ENCODE assay signal across 17 cellular contexts in genomic region chr3:152230367-152230766, GRCh38. TPM values are rescaled to one million over a fixed set of nuclear protein-coding genes. Genes with fewer than 3 reads are reported as not detected.
DNase-seq lines count a peak whose midpoint lies in the region; ATAC-seq and TF ChIP-seq lines count a peak whose summit lies in the region.
"Had no signal": no experiment of that assay in that cellular context is flagged by ENCODE, and none has a peak within 500 bp of the region (broad histone marks: within the 10 kb centered on the region; RNA-seq: fewer than 3 reads in every experiment).

No MANE protein-coding gene starts in this region.

- H2AK5ac ChIP-seq in IMR-90 (ENCODE audit: low read depth, low read length), result no peak overlapping the region

- no peak overlapping the region for H2AK9ac ChIP-seq in IMR-90 (replicated peaks; ENCODE audit: low read depth, low read length, poor library complexity)

- H2BK15ac ChIP-seq in IMR-90 (ENCODE audit: low read depth, low read length), result no peak overlapping the region

- H3K36me3 ChIP-seq in IMR-90 (ENCODE audit: control insufficient read depth, insufficient read depth, low read length), result no peaks in the 10 kb centered on the region
- H3K36me3 ChIP-seq in naive thymus-derived CD4-positive, alpha-beta T cell (ENCODE audit: control insufficient read depth in 2 of 3, insufficient read depth in 3 of 3, low read length in 3 of 3), result no peaks in the 10 kb centered on the region

- H3K4me3 Mint-ChIP-seq in activated T-cell treated with anti-CD3 and anti-CD28 coated beads, Interleukin-2, amount 50 U/mL, for 72 hours, result peak overlapping the region; percentile 63 to 73
- no peak overlapping the region for H3K4me3 Mint-ChIP-seq in activated T-cell treated with anti-CD3 and anti-CD28 coated beads, Interleukin-2, amount 50 U/mL, for 4 hours
- H3K4me3 Mint-ChIP-seq in activated naive CD8-positive, alpha-beta T cell treated with anti-CD3 and anti-CD28 coated beads, Interleukin-2, amount 50 U/mL, for 24 hours, result peak overlapping the region; percentile 51
- peak overlapping the region; percentile 19 to 74 (median 72) for H3K4me3 Mint-ChIP-seq in naive thymus-derived CD4-positive, alpha-beta T cell

- CTCF ChIA-PET in IMR-90 (lab: Yijun Ruan, JAX), result no interaction called here
- CTCF ChIA-PET in naive thymus-derived CD4-positive, alpha-beta T cell (lab: Charles Lee), result interaction anchor here (0.9 to 1.2 kb wide), 2 partner anchors 17 to 21 kb away, joined by 3 read pairs; no protein-coding TSS in a partner anchor

- no peak overlapping the region for H3K4ac ChIP-seq in IMR-90 (ENCODE audit: low read depth, low read length)

- no peak overlapping the region for H3K27ac ChIP-seq in IMR-90 (ENCODE audit: insufficient read depth, low read length)
- no peak overlapping the region for H3K27ac ChIP-seq in naive thymus-derived CD4-positive, alpha-beta T cell (ENCODE audit: low read depth, low read length)
- H3K27ac ChIP-seq: A549 had no signal

- 0 out of 2 replicates have a peak, but pooled peaks cover 2% of the 10 kb centered on the region for H3K4me1 ChIP-seq in IMR-90 (ENCODE audit: control insufficient read depth, insufficient read depth, low read length)
- peaks cover 0 to 33% of the 10 kb centered on the region in 2 donors for H3K4me1 ChIP-seq in naive thymus-derived CD4-positive, alpha-beta T cell (ENCODE audit: control insufficient read depth in 2 of 2, insufficient read depth in 2 of 2, low read length in 2 of 2)

- H3K56ac ChIP-seq in IMR-90 (ENCODE audit: extremely low read depth, insufficient read depth, low read length), result no peak overlapping the region

- no peak overlapping the region for H4K5ac ChIP-seq in IMR-90 (ENCODE audit: low read depth, low read length)

- H3K9me3 Mint-ChIP-seq in activated T-cell treated with anti-CD3 and anti-CD28 coated beads, Interleukin-2, amount 50 U/mL, for 72 hours, result peaks cover 0 to 1% of the 10 kb centered on the region in 2 donors
- H3K9me3 Mint-ChIP-seq in activated T-cell treated with anti-CD3 and anti-CD28 coated beads, Interleukin-2, amount 50 U/mL, for 4 hours, result no peaks in the 10 kb centered on the region
- H3K9me3 Mint-ChIP-seq in activated naive CD8-positive, alpha-beta T cell treated with anti-CD3 and anti-CD28 coated beads, Interleukin-2, amount 50 U/mL, for 24 hours, result no peaks in the 10 kb centered on the region
- H3K9me3 Mint-ChIP-seq in naive thymus-derived CD4-positive, alpha-beta T cell, result peaks cover 0 to 9% (median 0%) of the 10 kb centered on the region in 11 donors
- H3K9me3 Mint-ChIP-seq: CD8-positive, alpha-beta memory T cell had no signal

- no peaks in the 10 kb centered on the region for H3K9me3 ChIP-seq in IMR-90 (ENCODE audit: control insufficient read depth, insufficient read depth, low read length)
- no peaks in the 10 kb centered on the region for H3K9me3 ChIP-seq in naive thymus-derived CD4-positive, alpha-beta T cell (ENCODE audit: control insufficient read depth in 2 of 3, low read length in 3 of 3)
- H3K9me3 ChIP-seq: A549 had no signal

- H4K91ac ChIP-seq in IMR-90 (ENCODE audit: insufficient read depth, low read depth, low read length), result no peak overlapping the region

- POLR2A ChIA-PET in IMR-90 (lab: Charles Lee; ENCODE audit: unreplicated experiment), result no interaction called here
- POLR2A ChIA-PET in naive thymus-derived CD4-positive, alpha-beta T cell (lab: Charles Lee), result interaction anchor here (0.6 to 5.0 kb wide), 9 partner anchors 8 to 47 kb away, joined by 3 to 57 read pairs (median 3); no protein-coding TSS in a partner anchor

- no peaks in the 10 kb centered on the region for H4K20me1 ChIP-seq in IMR-90 (ENCODE audit: insufficient read depth, low read length)

- intact Hi-C loops in IMR-90 (cut with micrococcal nuclease), result no loop called here
- intact Hi-C loops in naive thymus-derived CD4-positive, alpha-beta T cell (cut with micrococcal nuclease), result loop anchor here in 1 of 2 donors (2.0 kb wide), 1 partner anchor 14 kb away; no protein-coding TSS in a partner anchor
- intact Hi-C loops in posterior vena cava (cut with DNase I), result no loop called here

- no peak overlapping the region for H2BK20ac ChIP-seq in IMR-90 (ENCODE audit: low read depth, low read length)

- no peak overlapping the region for H3K23ac ChIP-seq in IMR-90 (ENCODE audit: low read depth, low read length)

- dilution Hi-C loops in IMR-90 (cut with HindIII; ENCODE audit: low sequenced_read_pairs, unreplicated experiment), result no loop called here

- TF ChIP-seq RAD21 in IMR-90 (IDR thresholded peaks at IDR 0.05; ENCODE audit: low read length), result no peak

- no peak for TF ChIP-seq POLR2A in IMR-90 (IDR thresholded peaks at IDR 0.05; ENCODE audit: low read depth, low read length)

- DNase-seq in activated T-cell treated with anti-CD3 and anti-CD28 coated beads, Interleukin-2, amount 50 U/mL, for 72 hours, result no peak
- DNase-seq in activated T-cell treated with anti-CD3 and anti-CD28 coated beads, Interleukin-2, amount 50 U/mL, for 4 hours, result no peak
- DNase-seq in IMR-90 (no peak), posterior vena cava (ENCODE audit: low spot score) (no peak), omental fat pad (ENCODE audit: low spot score) (no peak)
- DNase-seq in activated naive CD8-positive, alpha-beta T cell treated with anti-CD3 and anti-CD28 coated beads, Interleukin-2, amount 50 U/mL, for 24 hours, result no peak
- DNase-seq in naive thymus-derived CD4-positive, alpha-beta T cell, result no peak
- DNase-seq: CD8-positive, alpha-beta memory T cell; GOT3; NCI-H1694 treated with DMSO at 0.1 percent for 48 hours; NCI-H2227 treated with DMSO at 0.1 percent for 48 hours; NCI-H510A treated with DMSO at 0.1 percent for 48 hours; NCI-H774; SHP77 had no signal

- H3K36me3 Mint-ChIP-seq in activated T-cell treated with anti-CD3 and anti-CD28 coated beads, Interleukin-2, amount 50 U/mL, for 72 hours (ENCODE audit: insufficient read depth in 2 of 2), result no peaks in the 10 kb centered on the region
- peaks cover 2% of the 10 kb centered on the region for H3K36me3 Mint-ChIP-seq in activated T-cell treated with anti-CD3 and anti-CD28 coated beads, Interleukin-2, amount 50 U/mL, for 4 hours (ENCODE audit: insufficient read depth)
- no peaks in the 10 kb centered on the region for H3K36me3 Mint-ChIP-seq in activated naive CD8-positive, alpha-beta T cell treated with anti-CD3 and anti-CD28 coated beads, Interleukin-2, amount 50 U/mL, for 24 hours (ENCODE audit: low read depth)
- H3K36me3 Mint-ChIP-seq in naive thymus-derived CD4-positive, alpha-beta T cell, result peaks cover 0 to 11% (median 0%) of the 10 kb centered on the region in 5 donors

- no peak for ATAC-seq in activated T-cell treated with anti-CD3 and anti-CD28 coated beads, Interleukin-2, amount 50 U/mL, for 72 hours (replicated peaks in 1 of 2)
- ATAC-seq in activated T-cell treated with anti-CD3 and anti-CD28 coated beads, Interleukin-2, amount 50 U/mL, for 4 hours, result no peak
- ATAC-seq in IMR-90 (ENCODE audit: low read depth) (no peak), GM18867 (IDR thresholded peaks at IDR 0.05; ENCODE audit: unreplicated experiment) (no peak), omental fat pad (ENCODE audit: low FRiP score) (no peak)
- no peak for ATAC-seq in activated naive CD8-positive, alpha-beta T cell treated with anti-CD3 and anti-CD28 coated beads, Interleukin-2, amount 50 U/mL, for 24 hours
- no peak for ATAC-seq in naive thymus-derived CD4-positive, alpha-beta T cell
- ATAC-seq: A549, HCT116 had no signal

- no peaks in the 10 kb centered on the region for H3K9me1 ChIP-seq in IMR-90 (ENCODE audit: insufficient read depth, low read length)

- in situ Hi-C loops in IMR-90 (cut with MboI; ENCODE audit: low sequenced_read_pairs), result no loop called here

- no peak overlapping the region for H2AFZ ChIP-seq in IMR-90 (replicated peaks; ENCODE audit: low read length, poor library complexity)

- H3K4me1 Mint-ChIP-seq in activated T-cell treated with anti-CD3 and anti-CD28 coated beads, Interleukin-2, amount 50 U/mL, for 72 hours (ENCODE audit: low read depth), result peaks cover 74% of the 10 kb centered on the region
- peaks cover 59% of the 10 kb centered on the region for H3K4me1 Mint-ChIP-seq in activated T-cell treated with anti-CD3 and anti-CD28 coated beads, Interleukin-2, amount 50 U/mL, for 4 hours (ENCODE audit: low read depth)
- peaks cover 67% of the 10 kb centered on the region for H3K4me1 Mint-ChIP-seq in activated naive CD8-positive, alpha-beta T cell treated with anti-CD3 and anti-CD28 coated beads, Interleukin-2, amount 50 U/mL, for 24 hours
- H3K4me1 Mint-ChIP-seq in naive thymus-derived CD4-positive, alpha-beta T cell, result peaks cover 30 to 83% (median 71%) of the 10 kb centered on the region in 7 donors

- no peak overlapping the region for H2BK5ac ChIP-seq in IMR-90 (ENCODE audit: low read depth, low read length, poor library complexity, severe bottlenecking)

- H3K18ac ChIP-seq in IMR-90 (ENCODE audit: low read depth, low read length), result no peak overlapping the region

- H2BK120ac ChIP-seq in IMR-90 (ENCODE audit: low read depth, low read length), result no peak overlapping the region

- H4K8ac ChIP-seq in IMR-90 (ENCODE audit: low read depth in 2 of 2, low read length in 2 of 2), result no peak overlapping the region

- H3K79me1 ChIP-seq in IMR-90 (ENCODE audit: low read depth in 1 of 2, low read length in 2 of 2), result no peaks in the 10 kb centered on the region

- no peak overlapping the region for H3K27ac Mint-ChIP-seq in activated T-cell treated with anti-CD3 and anti-CD28 coated beads, Interleukin-2, amount 50 U/mL, for 72 hours
- H3K27ac Mint-ChIP-seq in activated naive CD8-positive, alpha-beta T cell treated with anti-CD3 and anti-CD28 coated beads, Interleukin-2, amount 50 U/mL, for 24 hours, result no peak overlapping the region
- peak overlapping the region in 8 of 9 donors; percentile 17 to 84 (median 72) for H3K27ac Mint-ChIP-seq in naive thymus-derived CD4-positive, alpha-beta T cell

- H3K4me2 ChIP-seq in IMR-90 (ENCODE audit: low read depth, low read length), result no peak overlapping the region
- H3K4me2 ChIP-seq: A549 had no signal

- no TSS peak for BruUV-seq in IMR-90 (replicated peaks; lab: Mats Ljungman, UMichigan)

- TF ChIP-seq CTCF in IMR-90 (conservative IDR thresholded peaks at IDR 0.05; ENCODE audit: low read depth, low read length) (no peak), omental fat pad (IDR thresholded peaks at IDR 0.05) (no peak)

- no peak overlapping the region for H3K4me3 ChIP-seq in IMR-90 (ENCODE audit: insufficient read depth, low read depth, low read length)
- H3K4me3 ChIP-seq in naive thymus-derived CD4-positive, alpha-beta T cell (ENCODE audit: low read length), result no peak overlapping the region
- H3K4me3 ChIP-seq: A549 had no signal

- WGBS in IMR-90 (ENCODE audit: extremely low coverage in 2 of 2, insufficient read length in 1 of 2), 2 experiments, result no CpG with 5 or more reads among the region's 1 CpG

- no peak overlapping the region for H3K9ac ChIP-seq in IMR-90 (ENCODE audit: low read depth, low read length)

- H3K27me3 Mint-ChIP-seq in activated T-cell treated with anti-CD3 and anti-CD28 coated beads, Interleukin-2, amount 50 U/mL, for 72 hours (ENCODE audit: low read depth), result no peaks in the 10 kb centered on the region
- no peaks in the 10 kb centered on the region for H3K27me3 Mint-ChIP-seq in activated T-cell treated with anti-CD3 and anti-CD28 coated beads, Interleukin-2, amount 50 U/mL, for 4 hours (ENCODE audit: low read depth)
- H3K27me3 Mint-ChIP-seq in activated naive CD8-positive, alpha-beta T cell treated with anti-CD3 and anti-CD28 coated beads, Interleukin-2, amount 50 U/mL, for 24 hours, result no peaks in the 10 kb centered on the region
- H3K27me3 Mint-ChIP-seq in naive thymus-derived CD4-positive, alpha-beta T cell, result no peaks in the 10 kb centered on the region
- H3K27me3 Mint-ChIP-seq: CD8-positive, alpha-beta memory T cell had no signal

- no peaks in the 10 kb centered on the region for H3K27me3 ChIP-seq in IMR-90 (ENCODE audit: control insufficient read depth, insufficient read depth, low read length)
- no peaks in the 10 kb centered on the region for H3K27me3 ChIP-seq in naive thymus-derived CD4-positive, alpha-beta T cell (ENCODE audit: control insufficient read depth in 2 of 2, insufficient read depth in 2 of 2, low read length in 2 of 2)

- no peak overlapping the region for H3K14ac ChIP-seq in IMR-90 (replicated peaks; ENCODE audit: low read depth, low read length)

RNA-seq across cellular contexts. Expression of gene MBNL1, which starts 38.4 kb away (rescaled TPM):
- total RNA-seq in activated T-cell treated with anti-CD3 and anti-CD28 coated beads, Interleukin-2, amount 50 U/mL, for 72 hours, result 100 to 1,000 TPM; 299 to 323 TPM
- 100 to 1,000 TPM; 343 to 376 (median 347) TPM for total RNA-seq in activated T-cell treated with anti-CD3 and anti-CD28 coated beads, Interleukin-2, amount 50 U/mL, for 4 hours
- total RNA-seq in IMR-90 (2012; rRNA removed), result 515 and 664 TPM in 2 replicates
- 127 and 129 TPM in 2 replicates for polyA plus RNA-seq in IMR-90 (2012; rRNA removed)
- 41.6 and 47.4 TPM in 2 replicates for polyA plus RNA-seq in IMR-90 (2012; cell fraction: cytosol; rRNA removed)
- polyA plus RNA-seq in IMR-90 (2012; cell fraction: nucleus; rRNA removed; ENCODE audit: low replicate concordance), result 48.0 and 82.1 TPM in 2 replicates
- total RNA-seq in naive thymus-derived CD4-positive, alpha-beta T cell, result 100 to 1,000 TPM; 459 to 675 (median 508) TPM
- 100 to 1,000 TPM; 371 to 389 TPM for polyA plus RNA-seq in naive thymus-derived CD4-positive, alpha-beta T cell
- 100 to 1,000 TPM; 393 to 453 TPM for total RNA-seq in posterior vena cava
- total RNA-seq in omental fat pad, result 100 to 1,000 TPM; 346 to 530 (median 397) TPM

Comparison
In these comparisons a context has a peak if more than half of its experiments do, and no peak if none do; other contexts are left out.
1. H3K27ac Mint-ChIP-seq: peak in naive thymus-derived CD4-positive, alpha-beta T cell (8 of 9); none in activated T-cell treated with anti-CD3 and anti-CD28 coated beads, Interleukin-2, amount 50 U/mL, for 72 hours (single experiment) and activated naive CD8-positive, alpha-beta T cell treated with anti-CD3 and anti-CD28 coated beads, Interleukin-2, amount 50 U/mL, for 24 hours (single experiment).